Comparison of ENCODE assay signal across 1 cellular context in genomic region chr1:110134050-110134595, GRCh38.
TF ChIP-seq lines count a peak whose summit lies in the region.

No MANE protein-coding gene starts in this region.

TF ChIP-seq in endothelial cell of umbilical vein, 7 proteins besides CTCF, POLR2A, EP300 and RAD21:
- TF ChIP-seq FOS (IDR thresholded peaks at IDR 0.05; ENCODE audit: borderline replicate concordance, insufficient read depth, low read length) (no peak), EZH2 (IDR thresholded peaks at IDR 0.05; ENCODE audit: borderline replicate concordance, low read depth, low read length, severe bottlenecking) (no peak), JUN (IDR thresholded peaks at IDR 0.05; ENCODE audit: borderline replicate concordance, insufficient read depth, insufficient read length, low read depth) (no peak), POLR2AphosphoS5 (IDR thresholded peaks at IDR 0.05; ENCODE audit: insufficient read depth, low read depth, low read length) (no peak), MAX (IDR thresholded peaks at IDR 0.05; ENCODE audit: insufficient read depth, insufficient read length) (no peak), MYC (IDR thresholded peaks at IDR 0.05; ENCODE audit: low read depth, low read length) (no peak), GATA2 (IDR thresholded peaks at IDR 0.05; ENCODE audit: insufficient read depth, insufficient read length, low read depth, low read length) (no peak)
